In the genomic region with DNA sequence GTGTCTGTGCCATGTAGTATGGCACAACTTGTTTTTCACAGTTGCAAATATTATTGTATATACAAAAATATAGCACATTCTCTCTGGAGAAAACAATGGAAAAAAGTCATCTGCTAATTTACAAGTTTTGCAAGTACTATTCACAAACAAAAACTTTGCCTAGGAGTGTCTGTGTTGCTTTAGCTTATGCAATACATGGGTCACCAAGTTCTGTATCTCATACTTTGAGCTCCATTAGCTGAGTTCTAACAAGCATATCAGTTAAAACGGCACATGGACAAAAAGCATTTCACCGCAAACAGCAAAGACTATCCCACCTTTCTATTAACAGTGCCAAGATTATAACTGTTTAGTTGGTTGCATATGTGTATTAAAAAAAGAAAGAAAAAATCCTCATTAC, we compare ENCODE assay signal across 10 cellular contexts. TPM values are rescaled to one million over a fixed set of nuclear protein-coding genes. Genes with fewer than 3 reads are reported as not detected.
DNase-seq lines count a peak whose midpoint lies in the region; TF ChIP-seq lines count a peak whose summit lies in the region.
"Had no signal": no experiment of that assay in that cellular context is flagged by ENCODE, and none has a peak within 500 bp of the region (broad histone marks: within the 10 kb centered on the region; RNA-seq: fewer than 3 reads in every experiment).

No MANE protein-coding gene starts in this region.

- H2BK120ac ChIP-seq in H9 (ENCODE audit: low read depth, low read length, poor library complexity, severe bottlenecking): no peak overlapping the region

- peaks cover 48% of the 10 kb centered on the region for H3K79me2 ChIP-seq in H9 (ENCODE audit: insufficient read depth, low read length)

- H2AK5ac ChIP-seq in H9 (ENCODE audit: insufficient read length, low read length): no peak overlapping the region

- WGBS in HUES64: 75% methylated on average over 2 of the region's 2 CpGs
- 9% methylated on average over 2 of the region's 2 CpGs for WGBS in liver
- WGBS in H9 (ENCODE audit: extremely low coverage, insufficient read length, low lambda C conversion rate): no CpG with 5 or more reads among the region's 2 CpGs

- peaks cover 67% of the 10 kb centered on the region for H3K36me3 ChIP-seq in HUES64 (ENCODE audit: insufficient read depth, low read length)
- peaks cover 0 to 10% (median under 1%) of the 10 kb centered on the region in 4 donors for H3K36me3 ChIP-seq in liver (ENCODE audit: control insufficient read depth in 4 of 4, insufficient read depth in 3 of 4, low read depth in 1 of 4, low read length in 3 of 4)
- peaks cover 14 to 21% (median 19%) of the 10 kb centered on the region in 3 donors for H3K36me3 ChIP-seq in tibial artery
- no peaks in the 10 kb centered on the region for H3K36me3 ChIP-seq in CD8-positive, alpha-beta memory T cell (ENCODE audit: insufficient read depth, low read length)

- H2BK15ac ChIP-seq in H9 (ENCODE audit: low read depth, low read length): no peak overlapping the region

- H3K56ac ChIP-seq in H9 (ENCODE audit: insufficient read length, low read depth, low read length): no peak overlapping the region

- peak overlapping the region in 2 of 7 donors; percentile 30 to 31 for H3K4me3 Mint-ChIP-seq in CD8-positive, alpha-beta memory T cell
- no peak overlapping the region for H3K4me3 Mint-ChIP-seq in H9

- H2AFZ ChIP-seq in H9 (ENCODE audit: low read length): no peak overlapping the region

- POLR2A ChIA-PET in CD8-positive, alpha-beta memory T cell (lab: Charles Lee): no interaction called here

- peak overlapping the region in 1 of 8 donors; percentile 51 for H3K27ac Mint-ChIP-seq in CD8-positive, alpha-beta memory T cell
- H3K27ac Mint-ChIP-seq in H9: no peak overlapping the region
- H3K27ac Mint-ChIP-seq: activated T-helper 2 cell treated with anti-CD3 and anti-CD28 coated beads, Interferon-gamma antibody, Interleukin-2, Interleukin-4, amounts not matched to agents 10 μg/mL and 5 μg/mL and 100 μg/mL, durations not matched to agents 14 hours and 24 hours and 36 hours had no signal

- no peak overlapping the region for H3K27ac ChIP-seq in HUES64 (ENCODE audit: low read depth, low read length)
- H3K27ac ChIP-seq in liver (ENCODE audit: low read depth in 1 of 2, low read length in 2 of 2): peak overlapping the region; percentile 38 to 62
- peak overlapping the region in 1 of 2 donors; percentile 26 for H3K27ac ChIP-seq in tibial artery
- H3K27ac ChIP-seq in CD8-positive, alpha-beta memory T cell (ENCODE audit: low read depth, low read length): no peak overlapping the region
- no peak overlapping the region for H3K27ac ChIP-seq in H9 (ENCODE audit: insufficient read length, low read depth, low read length)
- H3K27ac ChIP-seq: VCaP had no signal

- H3K9me3 ChIP-seq in HUES64 (ENCODE audit: insufficient read depth, low read depth, low read length) (no peaks in the 10 kb centered on the region), liver (ENCODE audit: control insufficient read depth in 4 of 4, low read length in 3 of 4) (no peaks in the 10 kb centered on the region), tibial artery (no peaks in the 10 kb centered on the region), H9 (ENCODE audit: control insufficient read depth, low read depth, low read length) (no peaks in the 10 kb centered on the region)
- no peaks in the 10 kb centered on the region for H3K9me3 ChIP-seq in CD8-positive, alpha-beta memory T cell (ENCODE audit: low read length)

- H3K14ac ChIP-seq in H9 (ENCODE audit: insufficient read depth, low read length): no peak overlapping the region

- H3K27me3 Mint-ChIP-seq in CD8-positive, alpha-beta memory T cell: peaks cover 5 to 16% of the 10 kb centered on the region in 2 donors
- no peaks in the 10 kb centered on the region for H3K27me3 Mint-ChIP-seq in H9 (ENCODE audit: low read depth)

- H3T11ph ChIP-seq in H9 (ENCODE audit: low read length): no peak overlapping the region

- H3K4me2 ChIP-seq in H9 (ENCODE audit: insufficient read depth, insufficient read length, low read length): no peak overlapping the region

- CTCF ChIA-PET in CD8-positive, alpha-beta memory T cell (lab: Charles Lee): no interaction called here

- no peak overlapping the region for H4K5ac ChIP-seq in H9 (ENCODE audit: insufficient read length, low read depth, low read length)

- no peaks in the 10 kb centered on the region for H3K79me1 ChIP-seq in H9 (ENCODE audit: insufficient read depth, low read depth, low read length, poor library complexity, severe bottlenecking)

- H3K27me3 ChIP-seq in HUES64 (ENCODE audit: insufficient read depth, low read length) (no peaks in the 10 kb centered on the region), liver (ENCODE audit: control insufficient read depth in 4 of 4, insufficient read depth in 4 of 4, low read length in 3 of 4) (no peaks in the 10 kb centered on the region), tibial artery (no peaks in the 10 kb centered on the region), H9 (ENCODE audit: insufficient read depth, low read length) (no peaks in the 10 kb centered on the region)
- H3K27me3 ChIP-seq in CD8-positive, alpha-beta memory T cell (ENCODE audit: insufficient read depth, low read length, poor library complexity, severe bottlenecking): peaks cover 12% of the 10 kb centered on the region

- TF ChIP-seq CTCF in cardiac fibroblast (IDR thresholded peaks at IDR 0.05; ENCODE audit: low read depth, low read length): no peak
- no peak for TF ChIP-seq CTCF in liver (IDR thresholded peaks at IDR 0.05; ENCODE audit: low read depth, low read length, missing input control)
- no peak for TF ChIP-seq CTCF in tibial artery (IDR thresholded peaks at IDR 0.05)
- no peak for TF ChIP-seq CTCF in H9 (conservative IDR thresholded peaks at IDR 0.05)

- no peak overlapping the region for H3K4ac ChIP-seq in H9 (ENCODE audit: low read depth, low read length)

- H4K20me1 ChIP-seq in H9 (ENCODE audit: control insufficient read depth, insufficient read depth, insufficient read length): peaks cover 2% of the 10 kb centered on the region

- peaks cover 0 to 5% (median 0%) of the 10 kb centered on the region in 3 donors for H3K36me3 Mint-ChIP-seq in CD8-positive, alpha-beta memory T cell
- peaks cover 34 to 57% (median 46%) of the 10 kb centered on the region in 3 experiments for H3K36me3 Mint-ChIP-seq in H9 (ENCODE audit: insufficient read depth in 1 of 3, low read depth in 3 of 3)

- intact Hi-C loops in tibial artery (cut with DNase I; ENCODE audit: low total_unique reads): loop anchor here (10.0 kb wide), 2 partner anchors 212 to 292 kb away; no protein-coding TSS in a partner anchor

- H3K4me1 Mint-ChIP-seq in CD8-positive, alpha-beta memory T cell: peaks cover 0 to 5% (median 4%) of the 10 kb centered on the region in 3 donors
- peaks cover 12 to 25% of the 10 kb centered on the region in 2 experiments for H3K4me1 Mint-ChIP-seq in H9

- H2BK5ac ChIP-seq in H9 (ENCODE audit: insufficient read length, low read length): no peak overlapping the region

- H3K4me3 ChIP-seq in HUES64 (ENCODE audit: low read length) (peak overlapping the region; percentile 99), cardiac fibroblast (replicated peaks in 1 of 2; ENCODE audit: low read depth in 2 of 2, low read length in 2 of 2) (peak overlapping the region; percentile 73 to 97), liver (ENCODE audit: low read depth in 1 of 3, low read length in 3 of 3) (peak overlapping the region in 2 of 3 donors; percentile 16 to 78), tibial artery (peak overlapping the region; percentile 77 to 80)
- no peak overlapping the region for H3K4me3 ChIP-seq in CD8-positive, alpha-beta memory T cell (ENCODE audit: low read length)

- no peak overlapping the region for H3K18ac ChIP-seq in H9 (ENCODE audit: insufficient read length, low read depth, low read length)

- H4K91ac ChIP-seq in H9 (ENCODE audit: insufficient read length, low read depth, low read length): no peak overlapping the region

- DNase-seq in cardiac fibroblast (ENCODE audit: low read depth in 2 of 2) (peak; percentile 58 to 63), tibial artery (no peak), COLO668 (lab: John Stamatoyannopoulos, UW; ENCODE audit: unreplicated experiment) (no peak), H9 (no peak), SHP77 (lab: John Stamatoyannopoulos, UW) (no peak)
- no peak for DNase-seq in CD8-positive, alpha-beta memory T cell

- H3K23ac ChIP-seq in H9 (ENCODE audit: insufficient read length, low read depth, low read length): no peak overlapping the region

- peaks cover 6% of the 10 kb centered on the region for H3K23me2 ChIP-seq in H9 (ENCODE audit: insufficient read length, low read depth, low read length, poor library complexity, severe bottlenecking)

- no peak overlapping the region for H4K8ac ChIP-seq in H9 (replicated peaks; ENCODE audit: insufficient read length, low read depth, low read length)

- H2BK12ac ChIP-seq in H9 (ENCODE audit: insufficient read length, low read depth, low read length): no peak overlapping the region

- no peak overlapping the region for H2BK20ac ChIP-seq in H9 (ENCODE audit: low read depth, low read length, poor library complexity, severe bottlenecking)

- TF ChIP-seq RAD21 in liver (IDR thresholded peaks at IDR 0.05): peak; percentile 50 to 51

- H3K4me1 ChIP-seq in HUES64 (ENCODE audit: insufficient read depth, low read length) (peaks cover 30% of the 10 kb centered on the region; the same call in 1 of the 2 replicates), liver (ENCODE audit: control insufficient read depth in 4 of 4, insufficient read depth in 4 of 4, low read length in 3 of 4) (peaks cover 3 to 32% (median 24%) of the 10 kb centered on the region in 4 donors), tibial artery (peaks cover 0 to 40% (median 10%) of the 10 kb centered on the region in 4 donors), H9 (ENCODE audit: insufficient read depth, low read length) (peaks cover 6% of the 10 kb centered on the region; the same call in 1 of the 2 replicates)
- H3K4me1 ChIP-seq in CD8-positive, alpha-beta memory T cell (ENCODE audit: insufficient read depth, low read length): peaks cover 8% of the 10 kb centered on the region

- H3K9ac ChIP-seq in HUES64 (ENCODE audit: low read depth, low read length) (peak overlapping the region; percentile 1; the same call in 1 of the 2 replicates), liver (ENCODE audit: low read depth in 1 of 2, low read length in 2 of 2) (peak overlapping the region in 1 of 2 donors; percentile 8), H9 (ENCODE audit: extremely low read depth, insufficient read length, low read length) (no peak overlapping the region)

- H3K9me3 Mint-ChIP-seq in CD8-positive, alpha-beta memory T cell: no peaks in the 10 kb centered on the region
- H3K9me3 Mint-ChIP-seq in H9: peaks cover 0 to 3% of the 10 kb centered on the region in 2 experiments; a peak in 2 of 5 replicates
- H3K9me3 Mint-ChIP-seq: activated T-helper 2 cell treated with anti-CD3 and anti-CD28 coated beads, Interferon-gamma antibody, Interleukin-2, Interleukin-4, amounts not matched to agents 10 μg/mL and 5 μg/mL and 100 μg/mL, durations not matched to agents 14 hours and 24 hours and 36 hours had no signal

RNA-seq across cellular contexts. Expression of a gene that starts 4.6 kb away (rescaled TPM):
- 68.7 TPM for polyA plus RNA-seq in HUES64 (2013, experiment 1 of 2)
- polyA plus RNA-seq in HUES64 (2013, experiment 2 of 2): 98.0 TPM
- total RNA-seq in liver (10 to 100 TPM in 1 of 2 donors, 1 to 10 TPM in 1; 8.8 to 20.1 TPM), H9 (2021) (55.4 and 56.4 TPM in 2 replicates)
- 1 to 10 TPM; 4.8 to 9.4 TPM for polyA plus RNA-seq in liver
- total RNA-seq in CD8-positive, alpha-beta memory T cell: 1 to 10 TPM in 1 of 2 experiments, under 1 TPM in 1; 0.91 to 1.1 TPM
- polyA plus RNA-seq in CD8-positive, alpha-beta memory T cell: 10.5 TPM

Comparison
In these comparisons a context has a peak if more than half of its experiments do, and no peak if none do; other contexts are left out.
1. H3K27ac ChIP-seq: peak in liver (2 of 2); none in HUES64 (single experiment), CD8-positive, alpha-beta memory T cell (single experiment) and H9 (single experiment).
2. DNase-seq: peak in cardiac fibroblast (2 of 2); none in tibial artery (0 of 2), CD8-positive, alpha-beta memory T cell (0 of 5), COLO668 (single experiment), H9 (single experiment) and SHP77 (0 of 2).
3. RNA of a gene that starts 4.6 kb away (total RNA-seq): 55.4 to 56.4 TPM in H9 and 8.8 to 20.1 TPM in liver; 0.91 to 1.1 TPM in CD8-positive, alpha-beta memory T cell; every median in the first group is over 4 times any median in the second.